10 cellular contexts compared by ENCODE assay signal in the genomic region with DNA sequence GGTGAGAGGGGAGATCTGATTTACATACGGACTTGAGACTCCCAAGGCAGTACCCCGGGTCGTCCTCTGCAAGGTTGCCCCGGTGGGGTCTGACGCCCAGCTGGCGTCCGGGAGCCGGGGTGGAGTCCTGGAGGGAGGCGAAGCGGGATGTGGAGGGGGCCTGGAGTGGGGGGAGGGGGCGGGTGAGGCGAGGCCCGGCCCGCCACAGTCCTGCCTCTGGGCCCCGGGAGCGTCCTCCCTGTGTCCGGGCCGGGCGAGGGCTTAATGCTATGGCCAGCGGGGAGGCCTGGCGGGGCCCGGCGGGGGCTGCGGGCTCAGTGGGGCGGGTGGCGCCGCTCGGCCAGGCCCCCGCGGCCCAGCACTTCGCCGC. TPM values are rescaled to one million over a fixed set of nuclear protein-coding genes. Genes with fewer than 3 reads are reported as not detected.
DNase-seq lines count a peak whose midpoint lies in the region; ATAC-seq, FAIRE-seq and TF ChIP-seq lines count a peak whose summit lies in the region.
"Had no signal": no experiment of that assay in that cellular context is flagged by ENCODE, and none has a peak within 500 bp of the region (broad histone marks: within the 10 kb centered on the region; RNA-seq: fewer than 3 reads in every experiment).

No MANE protein-coding gene starts in this region.

- no peak for TF ChIP-seq CTCF in HEK293 (tag by site-specific recombination; IDR thresholded peaks at IDR 0.05)
- TF ChIP-seq CTCF in bronchial epithelial cell (IDR thresholded peaks at IDR 0.05; ENCODE audit: insufficient read depth, low read length, severe bottlenecking): no peak

- H3K27ac ChIP-seq in HEK293 (ENCODE audit: extremely low read depth, low read depth, low read length) (no peak overlapping the region), iPS-20b (ENCODE audit: low read length) (no peak overlapping the region), skeletal muscle tissue (ENCODE audit: low read depth, low read length) (peak overlapping the region; percentile 77)

- no peak for DNase-seq in bronchial epithelial cell (ENCODE audit: low read depth)
- DNase-seq in NK-92 treated with Interleukin-12 subunit alpha and Interleukin-12 subunit beta, amount 100 ng/mL, for 24 hours (lab: John Stamatoyannopoulos, UW): no peak
- no peak for DNase-seq in GM12891 (ENCODE audit: insufficient read length, low spot score)
- DNase-seq in islet precursor cell: no peak

- no peak for FAIRE-seq in bronchial epithelial cell (lab: Jason Lieb, UNC)
- FAIRE-seq in GM12891 (lab: Jason Lieb, UNC): no peak

- POLR2A ChIA-PET in HEK293 (lab: Yijun Ruan, JAX): interaction anchor here (0.6 to 1.0 kb wide), 7 partner anchors 89 to 395 kb away, joined by 3 to 7 read pairs (median 4); a partner anchor contains a TSS

- CTCF ChIA-PET in HEK293 (lab: Yijun Ruan, JAX): interaction anchor here (0.5 to 2.1 kb wide), 39 partner anchors 9 to 282 kb away, joined by 3 to 32 read pairs (median 4); a partner anchor contains a TSS

- no peak for TF ChIP-seq POLR2A in GM12891 (IDR thresholded peaks at IDR 0.05; ENCODE audit: low read depth, low read length)

- no peaks in the 10 kb centered on the region for H3K9me3 ChIP-seq in HEK293 (ENCODE audit: control insufficient read depth, insufficient read depth, low read depth, low read length)
- no peaks in the 10 kb centered on the region for H3K9me3 ChIP-seq in iPS-20b (ENCODE audit: insufficient read depth, low read depth, low read length)
- H3K9me3 ChIP-seq in skeletal muscle tissue (ENCODE audit: control insufficient read depth in 3 of 3, low read length in 3 of 3): no peaks in the 10 kb centered on the region

- H3K27me3 ChIP-seq in bronchial epithelial cell (ENCODE audit: control insufficient read depth, insufficient read depth, low read length) (no peaks in the 10 kb centered on the region), iPS-20b (ENCODE audit: insufficient read depth, low read length) (no peaks in the 10 kb centered on the region), skeletal muscle tissue (ENCODE audit: control insufficient read depth in 3 of 3, insufficient read depth in 3 of 3, low read length in 3 of 3) (no peaks in the 10 kb centered on the region)

- no peak for ATAC-seq in HG03520 (IDR thresholded peaks at IDR 0.05; ENCODE audit: unreplicated experiment)

- H3K36me3 ChIP-seq in HEK293 (ENCODE audit: control insufficient read depth in 2 of 2, insufficient read depth in 1 of 2, low read length in 2 of 2) (no peaks in the 10 kb centered on the region), bronchial epithelial cell (ENCODE audit: control insufficient read depth, insufficient read depth, low read length) (no peaks in the 10 kb centered on the region), iPS-20b (ENCODE audit: insufficient read depth, low read depth, low read length) (no peaks in the 10 kb centered on the region), skeletal muscle tissue (ENCODE audit: control insufficient read depth in 3 of 3, insufficient read depth in 3 of 3, low read length in 3 of 3) (peaks cover 0 to 12% (median 8%) of the 10 kb centered on the region in 3 donors)

- H3K4me3 ChIP-seq in HEK293 (ENCODE audit: low read depth, low read length) (peak overlapping the region; percentile 14; the same call in 1 of the 2 replicates), bronchial epithelial cell (ENCODE audit: low read depth, low read length) (peak overlapping the region; percentile 23), iPS-20b (ENCODE audit: low read length) (peak overlapping the region; percentile 56), skeletal muscle tissue (ENCODE audit: low read length in 3 of 3) (peak overlapping the region; percentile 62 to 71 (median 68))

- H3K4me1 ChIP-seq in HEK293 (ENCODE audit: control insufficient read depth, insufficient read depth, low read length): no peaks in the 10 kb centered on the region
- no peaks in the 10 kb centered on the region for H3K4me1 ChIP-seq in iPS-20b (ENCODE audit: insufficient read depth, low read length)
- H3K4me1 ChIP-seq in skeletal muscle tissue (ENCODE audit: control insufficient read depth in 3 of 3, insufficient read depth in 3 of 3, low read length in 3 of 3): peaks cover 10 to 22% (median 11%) of the 10 kb centered on the region in 3 donors

- H3K9ac ChIP-seq in iPS-20b (ENCODE audit: low read depth, low read length) (peak overlapping the region; percentile 36; the same call in 1 of the 2 replicates), skeletal muscle tissue (ENCODE audit: low read depth in 1 of 3, low read length in 3 of 3) (peak overlapping the region in 2 of 3 donors; percentile 46 to 79)

TF ChIP-seq in HEK293, 187 proteins besides CTCF, POLR2A, EP300 and RAD21:
- TF ChIP-seq ZNF155 (tag by site-specific recombination; IDR thresholded peaks at IDR 0.05): no peak

TF ChIP-seq in GM12891, 5 proteins besides CTCF, POLR2A, EP300 and RAD21:
- no peak for TF ChIP-seq SPI1 (IDR thresholded peaks at IDR 0.05; ENCODE audit: low read depth, low read length)

RNA-seq across cellular contexts. Expression of a gene that starts 2.4 kb away (rescaled TPM):
- under 0.01 TPM in 1 of 2 replicates, not detected in the other for total RNA-seq in bronchial epithelial cell
- 1.6 TPM for total RNA-seq in skeletal muscle tissue
- polyA plus RNA-seq in GM12891 (2012; ENCODE audit: low read depth, missing spikeins): not detected
- total RNA-seq: activated CD4-positive, alpha-beta T cell treated with anti-CD3 and anti-CD28 coated beads, Interleukin-2, amount 10 ng/mL, durations not matched to agents 24 days and 14 days; lung microvascular endothelial cell had no signal

RNA-seq across cellular contexts. Expression of a gene that starts 23.4 kb away (rescaled TPM):
- not detected in 2 replicates for total RNA-seq in bronchial epithelial cell
- total RNA-seq in skeletal muscle tissue: 2.6 TPM
- polyA plus RNA-seq in GM12891 (2012; ENCODE audit: low read depth, missing spikeins): 11.8 TPM
- total RNA-seq: activated CD4-positive, alpha-beta T cell treated with anti-CD3 and anti-CD28 coated beads, Interleukin-2, amount 10 ng/mL, durations not matched to agents 24 days and 14 days; lung microvascular endothelial cell had no signal

RNA-seq across cellular contexts. Expression of a gene that starts 53.5 kb away (rescaled TPM):
- 12.3 and 18.2 TPM in 2 replicates for total RNA-seq in bronchial epithelial cell
- total RNA-seq in skeletal muscle tissue: 16.7 TPM
- 9.2 TPM for polyA plus RNA-seq in GM12891 (2012; ENCODE audit: low read depth, missing spikeins)

Comparison
In these comparisons a context has a peak if more than half of its experiments do, and no peak if none do; other contexts are left out.
1. H3K4me3 ChIP-seq: peak in every context shown above with its lines; median percentile 68 in skeletal muscle tissue; 56 in iPS-20b; 23 in bronchial epithelial cell; 14 in HEK293.